11 cellular contexts compared by ENCODE assay signal in genomic region chr2:27122791-27123190, GRCh38. TPM values are rescaled to one million over a fixed set of nuclear protein-coding genes. Genes with fewer than 3 reads are reported as not detected.
DNase-seq lines count a peak whose midpoint lies in the region; ATAC-seq and TF ChIP-seq lines count a peak whose summit lies in the region.
"Had no signal": no experiment of that assay in that cellular context is flagged by ENCODE, and none has a peak within 500 bp of the region (broad histone marks: within the 10 kb centered on the region; RNA-seq: fewer than 3 reads in every experiment).

No MANE protein-coding gene starts in this region.

- intact Hi-C loops in activated naive CD4-positive, alpha-beta T cell treated with anti-CD3 and anti-CD28 coated beads for 36 hours (cut with micrococcal nuclease): loop anchor here (1.0 kb wide), 1 partner anchor 12 kb away; the partner anchor contains the start of gene PREB
- intact Hi-C loops in lower lobe of right lung (cut with DNase I): no loop called here

- H3K4me1 Mint-ChIP-seq in activated naive CD4-positive, alpha-beta T cell treated with anti-CD3 and anti-CD28 coated beads for 36 hours (ENCODE audit: low read depth): peaks cover 16% of the 10 kb centered on the region
- peaks cover 14% of the 10 kb centered on the region for H3K4me1 Mint-ChIP-seq in activated CD4-positive, alpha-beta memory T cell treated with anti-CD3 and anti-CD28 coated beads, Interleukin-2, amount 10 ng/mL, durations not matched to agents 7 days and 5 days

- H3K4me1 ChIP-seq in lower lobe of right lung: peaks cover 15% of the 10 kb centered on the region
- peaks cover 22% of the 10 kb centered on the region for H3K4me1 ChIP-seq in stomach smooth muscle (ENCODE audit: control insufficient read depth, insufficient read depth, low read length)

- H3K9me3 ChIP-seq in lower lobe of right lung (no peaks in the 10 kb centered on the region), stomach smooth muscle (ENCODE audit: control insufficient read depth in 2 of 2, low read length in 2 of 2) (no peaks in the 10 kb centered on the region)

- H3K9me3 Mint-ChIP-seq in activated naive CD4-positive, alpha-beta T cell treated with anti-CD3 and anti-CD28 coated beads for 36 hours: no peaks in the 10 kb centered on the region
- H3K9me3 Mint-ChIP-seq in activated naive CD4-positive, alpha-beta T cell treated with anti-CD3 and anti-CD28 coated beads, Interleukin-2, amount 50 U/mL, for 72 hours: no peaks in the 10 kb centered on the region
- H3K9me3 Mint-ChIP-seq in activated CD4-positive, alpha-beta memory T cell treated with anti-CD3 and anti-CD28 coated beads, Interleukin-2, amount 10 ng/mL, durations not matched to agents 7 days and 5 days: no peaks in the 10 kb centered on the region

- peaks cover 21% of the 10 kb centered on the region for H3K27me3 Mint-ChIP-seq in activated naive CD4-positive, alpha-beta T cell treated with anti-CD3 and anti-CD28 coated beads for 36 hours (ENCODE audit: low read depth)
- H3K27me3 Mint-ChIP-seq in activated CD4-positive, alpha-beta memory T cell treated with anti-CD3 and anti-CD28 coated beads, Interleukin-2, amount 10 ng/mL, durations not matched to agents 7 days and 5 days: peaks cover 46% of the 10 kb centered on the region

- H3K4me3 Mint-ChIP-seq in activated naive CD4-positive, alpha-beta T cell treated with anti-CD3 and anti-CD28 coated beads for 36 hours: peak overlapping the region; percentile 79
- peak overlapping the region; percentile 79 for H3K4me3 Mint-ChIP-seq in activated CD4-positive, alpha-beta memory T cell treated with anti-CD3 and anti-CD28 coated beads, Interleukin-2, amount 10 ng/mL, durations not matched to agents 7 days and 5 days

- no peak for DNase-seq in activated naive CD4-positive, alpha-beta T cell treated with anti-CD3 and anti-CD28 coated beads for 36 hours
- DNase-seq in activated naive CD4-positive, alpha-beta T cell treated with anti-CD3 and anti-CD28 coated beads, Interleukin-2, amount 50 U/mL, for 72 hours (ENCODE audit: low spot score in 2 of 2): no peak
- DNase-seq in activated CD4-positive, alpha-beta memory T cell treated with anti-CD3 and anti-CD28 coated beads, Interleukin-2, amount 10 ng/mL, durations not matched to agents 7 days and 5 days: no peak
- DNase-seq in lower lobe of right lung: no peak
- DNase-seq in SIG-M5 treated with dmso at 0.1 percent for 504 hours (lab: John Stamatoyannopoulos, UW; ENCODE audit: unreplicated experiment): no peak
- DNase-seq in AML-193 (lab: John Stamatoyannopoulos, UW): no peak
- no peak for DNase-seq in SW 1271 (lab: John Stamatoyannopoulos, UW)
- DNase-seq: NCI-H1694 treated with DMSO at 0.1 percent for 48 hours, PC-3 had no signal

- ATAC-seq in activated naive CD4-positive, alpha-beta T cell treated with anti-CD3 and anti-CD28 coated beads, Interleukin-2, amount 50 U/mL, for 72 hours: no peak
- ATAC-seq in lower lobe of right lung: no peak

- H3K36me3 Mint-ChIP-seq in activated naive CD4-positive, alpha-beta T cell treated with anti-CD3 and anti-CD28 coated beads for 36 hours (ENCODE audit: low read depth): peaks cover 3% of the 10 kb centered on the region
- H3K36me3 Mint-ChIP-seq in activated naive CD4-positive, alpha-beta T cell treated with anti-CD3 and anti-CD28 coated beads, Interleukin-2, amount 50 U/mL, for 72 hours: peaks cover 4 to 6% of the 10 kb centered on the region in 2 donors
- no peaks in the 10 kb centered on the region for H3K36me3 Mint-ChIP-seq in activated CD4-positive, alpha-beta memory T cell treated with anti-CD3 and anti-CD28 coated beads, Interleukin-2, amount 10 ng/mL, durations not matched to agents 7 days and 5 days (ENCODE audit: low read depth)

- no peak for TF ChIP-seq CTCF in lower lobe of right lung (IDR thresholded peaks at IDR 0.05)

- no peak overlapping the region for H3K27ac Mint-ChIP-seq in activated naive CD4-positive, alpha-beta T cell treated with anti-CD3 and anti-CD28 coated beads for 36 hours
- H3K27ac Mint-ChIP-seq in activated naive CD4-positive, alpha-beta T cell treated with anti-CD3 and anti-CD28 coated beads, Interleukin-2, amount 50 U/mL, for 72 hours: peak overlapping the region in 1 of 2 donors; percentile 35
- H3K27ac Mint-ChIP-seq in activated CD4-positive, alpha-beta memory T cell treated with anti-CD3 and anti-CD28 coated beads, Interleukin-2, amount 10 ng/mL, durations not matched to agents 7 days and 5 days: no peak overlapping the region

- CTCF ChIA-PET in activated naive CD4-positive, alpha-beta T cell treated with anti-CD3 and anti-CD28 coated beads for 36 hours (lab: Charles Lee): interaction anchor here (0.6 to 2.7 kb wide), 4 partner anchors 11 to 157 kb away, joined by 4 to 17 read pairs (median 5); partner anchors contain the start of gene PREB
- CTCF ChIA-PET in activated CD4-positive, alpha-beta memory T cell treated with anti-CD3 and anti-CD28 coated beads, Interleukin-2, amount 10 ng/mL, durations not matched to agents 7 days and 5 days (lab: Charles Lee): interaction anchor here (0.9 to 4.0 kb wide), 7 partner anchors 11 to 180 kb away, joined by 3 to 26 read pairs (median 5); partner anchors contain the start of gene PREB

- H3K36me3 ChIP-seq in lower lobe of right lung: no peaks in the 10 kb centered on the region
- no peaks in the 10 kb centered on the region for H3K36me3 ChIP-seq in stomach smooth muscle (ENCODE audit: control insufficient read depth in 2 of 2, insufficient read depth in 2 of 2, low read length in 2 of 2)

- H3K9ac ChIP-seq in stomach smooth muscle (ENCODE audit: low read length in 2 of 2): peak overlapping the region in 1 of 2 donors; percentile 55

- H3K27me3 ChIP-seq in lower lobe of right lung (ENCODE audit: low read depth): peaks cover 9% of the 10 kb centered on the region
- peaks cover 12 to 17% of the 10 kb centered on the region in 2 donors for H3K27me3 ChIP-seq in stomach smooth muscle (ENCODE audit: control insufficient read depth in 1 of 2, insufficient read depth in 2 of 2, low read length in 2 of 2)

- POLR2A ChIA-PET in activated CD4-positive, alpha-beta memory T cell treated with anti-CD3 and anti-CD28 coated beads, Interleukin-2, amount 10 ng/mL, durations not matched to agents 7 days and 5 days (lab: Charles Lee): interaction anchor here (0.7 to 3.0 kb wide), 4 partner anchors 10 to 89 kb away, joined by 3 to 57 read pairs (median 4); partner anchors contain the start of genes ATRAID, OST4, PREB and SLC5A6

- H3K4me3 ChIP-seq in lower lobe of right lung: peak overlapping the region; percentile 58
- H3K4me3 ChIP-seq in stomach smooth muscle (ENCODE audit: low read length in 2 of 2): peak overlapping the region; percentile 76 to 81

- H3K27ac ChIP-seq in lower lobe of right lung (peak overlapping the region; percentile 31), stomach smooth muscle (ENCODE audit: low read length) (no peak overlapping the region)

RNA-seq across cellular contexts. Expression of gene ABHD1, which starts 0.8 kb away (rescaled TPM):
- under 1 TPM; 0.17 to 0.19 TPM for total RNA-seq in activated naive CD4-positive, alpha-beta T cell treated with anti-CD3 and anti-CD28 coated beads for 36 hours
- under 1 TPM; 0.43 to 0.56 TPM for total RNA-seq in activated naive CD4-positive, alpha-beta T cell treated with anti-CD3 and anti-CD28 coated beads, Interleukin-2, amount 50 U/mL, for 72 hours
- total RNA-seq in activated CD4-positive, alpha-beta memory T cell treated with anti-CD3 and anti-CD28 coated beads, Interleukin-2, amount 10 ng/mL, durations not matched to agents 7 days and 5 days: under 1 TPM; 0.13 to 0.20 TPM
- total RNA-seq in lower lobe of right lung: 0.21 TPM
- total RNA-seq: kidney epithelial cell had no signal

RNA-seq across cellular contexts. Expression of gene CGREF1, which starts 3.9 kb away (rescaled TPM):
- total RNA-seq in activated naive CD4-positive, alpha-beta T cell treated with anti-CD3 and anti-CD28 coated beads for 36 hours: 1 to 10 TPM; 5.8 to 6.6 TPM
- total RNA-seq in activated naive CD4-positive, alpha-beta T cell treated with anti-CD3 and anti-CD28 coated beads, Interleukin-2, amount 50 U/mL, for 72 hours: 10 to 100 TPM in 1 of 2 donors, under 1 TPM in 1; 0.50 to 15.8 TPM
- 1 to 10 TPM in 1 of 2 experiments, under 1 TPM in 1; 0.75 to 1.2 TPM for total RNA-seq in activated CD4-positive, alpha-beta memory T cell treated with anti-CD3 and anti-CD28 coated beads, Interleukin-2, amount 10 ng/mL, durations not matched to agents 7 days and 5 days
- 0.74 TPM for total RNA-seq in lower lobe of right lung

RNA-seq across cellular contexts. Expression of gene PREB, which starts 11.6 kb away (rescaled TPM):
- total RNA-seq in activated naive CD4-positive, alpha-beta T cell treated with anti-CD3 and anti-CD28 coated beads for 36 hours: 10 to 100 TPM; 45.2 to 49.5 TPM
- 10 to 100 TPM; 49.8 to 52.9 TPM for total RNA-seq in activated naive CD4-positive, alpha-beta T cell treated with anti-CD3 and anti-CD28 coated beads, Interleukin-2, amount 50 U/mL, for 72 hours
- 10 to 100 TPM; 67.4 to 72.7 TPM for total RNA-seq in activated CD4-positive, alpha-beta memory T cell treated with anti-CD3 and anti-CD28 coated beads, Interleukin-2, amount 10 ng/mL, durations not matched to agents 7 days and 5 days
- 37.7 TPM for total RNA-seq in lower lobe of right lung

RNA-seq across cellular contexts. Expression of gene PRR30, which starts 16.4 kb away (rescaled TPM):
- not detected for total RNA-seq in activated naive CD4-positive, alpha-beta T cell treated with anti-CD3 and anti-CD28 coated beads for 36 hours
- total RNA-seq in activated naive CD4-positive, alpha-beta T cell treated with anti-CD3 and anti-CD28 coated beads, Interleukin-2, amount 50 U/mL, for 72 hours: not detected
- total RNA-seq in activated CD4-positive, alpha-beta memory T cell treated with anti-CD3 and anti-CD28 coated beads, Interleukin-2, amount 10 ng/mL, durations not matched to agents 7 days and 5 days: not detected
- not detected for total RNA-seq in lower lobe of right lung
- total RNA-seq: kidney epithelial cell, PC-3 had no signal

RNA-seq across cellular contexts. Expression of gene TCF23, which starts 26.0 kb away (rescaled TPM):
- not detected for total RNA-seq in activated naive CD4-positive, alpha-beta T cell treated with anti-CD3 and anti-CD28 coated beads for 36 hours
- under 1 TPM in 1 of 2 donors, not detected in 1; 0.07 TPM for total RNA-seq in activated naive CD4-positive, alpha-beta T cell treated with anti-CD3 and anti-CD28 coated beads, Interleukin-2, amount 50 U/mL, for 72 hours
- not detected for total RNA-seq in activated CD4-positive, alpha-beta memory T cell treated with anti-CD3 and anti-CD28 coated beads, Interleukin-2, amount 10 ng/mL, durations not matched to agents 7 days and 5 days
- total RNA-seq in lower lobe of right lung: 1.2 TPM
- total RNA-seq: kidney epithelial cell, PC-3 had no signal
